ENCODE assay signal across 9 cellular contexts in genomic region chr1:156245451-156246232, GRCh38. TPM values are rescaled to one million over a fixed set of nuclear protein-coding genes. Genes with fewer than 3 reads are reported as not detected.
DNase-seq lines count a peak whose midpoint lies in the region; ATAC-seq, FAIRE-seq and TF ChIP-seq lines count a peak whose summit lies in the region.
"Had no signal": no experiment of that assay in that cellular context is flagged by ENCODE, and none has a peak within 500 bp of the region (broad histone marks: within the 10 kb centered on the region; RNA-seq: fewer than 3 reads in every experiment).

No MANE protein-coding gene starts in this region.

- TF ChIP-seq EP300 in H1 (IDR thresholded peaks at IDR 0.05; ENCODE audit: borderline replicate concordance in 1 of 2, low read depth in 2 of 2, low read length in 2 of 2), result no peak

- no peaks in the 10 kb centered on the region for H3K27me3 ChIP-seq in H1 (replicated peaks in 1 of 4; ENCODE audit: control insufficient read depth in 3 of 4, extremely low read depth in 1 of 4, insufficient read depth in 3 of 4, low read length in 3 of 4)
- no peaks in the 10 kb centered on the region for H3K27me3 ChIP-seq in trophoblast cell (ENCODE audit: insufficient read depth, low read length)
- H3K27me3 ChIP-seq: cardiac muscle cell had no signal

- H4K91ac ChIP-seq in H1 (replicated peaks; ENCODE audit: insufficient read length, low read length) (no peak overlapping the region), trophoblast cell (ENCODE audit: low read depth, low read length) (no peak overlapping the region)

- H3K9ac ChIP-seq in H1 (replicated peaks in 1 of 4; ENCODE audit: extremely low read depth in 1 of 4, low read depth in 3 of 4, low read length in 3 of 4), result no peak overlapping the region
- H3K9ac ChIP-seq in trophoblast cell (ENCODE audit: low read length), result no peak overlapping the region

- TF ChIP-seq RAD21 in H1 (IDR thresholded peaks at IDR 0.05 in 1 of 2, conservative IDR thresholded peaks at IDR 0.05 in 1 of 2; ENCODE audit: low read depth in 2 of 2, low read length in 2 of 2), result no peak

- CTCF ChIA-PET in AG04449 (lab: Yijun Ruan, JAX), result interaction anchor here (0.7 to 1.5 kb wide), 11 partner anchors 12 to 156 kb away, joined by 3 to 6 read pairs (median 4); no protein-coding TSS in a partner anchor
- CTCF ChIA-PET in H1 (lab: Charles Lee; ENCODE audit: partially characterized antibody), result interaction anchor here (0.6 to 47.2 kb wide), 11 partner anchors 10 to 114 kb away, joined by 3 to 1265 read pairs (median 5); partner anchors contain the start of genes CCT3, SEMA4A and TSACC

- H3K4me1 ChIP-seq in H1 (replicated peaks in 1 of 4; ENCODE audit: control insufficient read depth in 3 of 4, insufficient read depth in 4 of 4, low read length in 3 of 4) (peaks cover 0 to 16% (median 9%) of the 10 kb centered on the region in 4 experiments), trophoblast cell (ENCODE audit: control insufficient read depth in 1 of 2, insufficient read depth in 2 of 2, low read length in 2 of 2) (peaks cover 5% of the 10 kb centered on the region in 2 experiments)

- TF ChIP-seq POLR2A in GM12892 (IDR thresholded peaks at IDR 0.05; ENCODE audit: low read depth, low read length) (no peak), H1 (IDR thresholded peaks at IDR 0.05; ENCODE audit: control extremely low read depth in 1 of 2, low read depth in 2 of 2, low read length in 2 of 2) (no peak)

- no peaks in the 10 kb centered on the region for H3K79me2 ChIP-seq in H1 (ENCODE audit: control insufficient read depth in 1 of 2, insufficient read depth in 2 of 2, low read length in 2 of 2)
- H3K79me2 ChIP-seq in trophoblast cell (ENCODE audit: control insufficient read depth, insufficient read depth, low read length, poor library complexity), result no peaks in the 10 kb centered on the region

- ATAC-seq in GM19324 (IDR thresholded peaks at IDR 0.05; ENCODE audit: low FRiP score, unreplicated experiment) (no peak), GM18502 (IDR thresholded peaks at IDR 0.05; ENCODE audit: poor library complexity, unreplicated experiment) (no peak)

- H2BK120ac ChIP-seq in H1 (replicated peaks; ENCODE audit: low read depth, low read length), result no peak overlapping the region
- H2BK120ac ChIP-seq in trophoblast cell (ENCODE audit: insufficient read depth, low read length, poor library complexity), result no peak overlapping the region

- H2BK5ac ChIP-seq in H1 (ENCODE audit: low read depth, low read length) (no peak overlapping the region), trophoblast cell (ENCODE audit: low read depth, low read length, poor library complexity) (no peak overlapping the region)

- H3K4ac ChIP-seq in H1 (replicated peaks; ENCODE audit: insufficient read length, low read depth, low read length) (no peak overlapping the region), trophoblast cell (ENCODE audit: low read depth, low read length) (no peak overlapping the region)

- TF ChIP-seq CTCF in AG04449 (IDR thresholded peaks at IDR 0.05; ENCODE audit: insufficient read depth, low read length, missing control alignments), result no peak
- TF ChIP-seq CTCF in H1 (IDR thresholded peaks at IDR 0.05; ENCODE audit: control extremely low read depth in 1 of 3, insufficient read depth in 1 of 3, low read depth in 1 of 3, low read length in 3 of 3), result no peak

- no peak for DNase-seq in AG04449 (ENCODE audit: low read depth, low spot score)
- DNase-seq in GM12892 (ENCODE audit: insufficient read length), result peak; percentile 58
- DNase-seq in T-helper 9 cell, result peak; percentile 17
- peak in 1 of 2 experiments; percentile 54 for DNase-seq in H1 (ENCODE audit: low read depth in 1 of 2, low spot score in 2 of 2)
- peak; percentile 49 to 70 for DNase-seq in trophoblast cell
- DNase-seq in SKM-1 treated with dmso at 0.1 percent for 144 hours (lab: John Stamatoyannopoulos, UW; ENCODE audit: unreplicated experiment), result no peak

- no peak overlapping the region for H3K56ac ChIP-seq in H1 (replicated peaks; ENCODE audit: insufficient read length, low read depth, low read length)

- POLR2A ChIA-PET in AG04449 (lab: Yijun Ruan, JAX) (interaction anchor here (0.7 kb wide), 1 partner anchor 229 kb away, joined by 3 read pairs; no protein-coding TSS in a partner anchor), H1 (lab: Charles Lee; ENCODE audit: partially characterized antibody) (interaction anchor here (1.0 to 11.8 kb wide), 23 partner anchors 11 to 278 kb away, joined by 3 to 102 read pairs (median 4); partner anchors contain the start of genes PMF1, SEMA4A, SLC25A44 and SMG5)

- H3K14ac ChIP-seq in H1 (ENCODE audit: insufficient read length), result no peak overlapping the region
- no peak overlapping the region for H3K14ac ChIP-seq in trophoblast cell (ENCODE audit: low read length)

- H3K23ac ChIP-seq in H1 (ENCODE audit: insufficient read length) (no peak overlapping the region), trophoblast cell (ENCODE audit: low read length) (no peak overlapping the region)

- H3K36me3 ChIP-seq in H1 (ENCODE audit: control insufficient read depth in 2 of 4, insufficient read depth in 4 of 4, low read length in 3 of 4) (peaks cover 5 to 17% (median 7%) of the 10 kb centered on the region in 4 experiments; a peak in 7 of 8 replicates), trophoblast cell (ENCODE audit: control insufficient read depth in 1 of 2, insufficient read depth in 2 of 2, low read length in 2 of 2) (peaks cover 21 to 28% of the 10 kb centered on the region in 2 experiments)

- H2AFZ ChIP-seq in H1 (ENCODE audit: low read length), result no peak overlapping the region
- peak overlapping the region; percentile 12 for H2AFZ ChIP-seq in trophoblast cell (ENCODE audit: insufficient read depth, low read length, poor library complexity)

- FAIRE-seq in GM12892 (lab: Jason Lieb, UNC), result peak; percentile 76
- FAIRE-seq in H1 (lab: Jason Lieb, UNC), result no peak

- H3K27ac ChIP-seq in H1 (ENCODE audit: low read depth, low read length), result no peak overlapping the region
- no peak overlapping the region for H3K27ac ChIP-seq in trophoblast cell (ENCODE audit: low read depth, low read length)
- H3K27ac ChIP-seq: cardiac muscle cell had no signal

- H3K79me1 ChIP-seq in H1 (ENCODE audit: low read depth, low read length), result 0 out of 2 replicates have a peak, but pooled peaks cover 2% of the 10 kb centered on the region
- no peaks in the 10 kb centered on the region for H3K79me1 ChIP-seq in trophoblast cell (ENCODE audit: low read length)

- no peak overlapping the region for H2BK20ac ChIP-seq in H1 (ENCODE audit: low read length)

- H3K4me2 ChIP-seq in H1 (ENCODE audit: insufficient read depth in 1 of 2, low read depth in 2 of 2, low read length in 2 of 2), result peak overlapping the region; percentile 30 to 50
- no peak overlapping the region for H3K4me2 ChIP-seq in trophoblast cell (ENCODE audit: low read length)

- H2AK5ac ChIP-seq in H1 (ENCODE audit: low read depth, low read length), result 0 out of 2 replicates have a peak overlapping the region, but pooled peaks have one; percentile 39
- no peak overlapping the region for H2AK5ac ChIP-seq in trophoblast cell (ENCODE audit: low read length)

- H3K9me3 ChIP-seq in H1 (ENCODE audit: insufficient read depth in 2 of 2, low read depth in 1 of 2, low read length in 1 of 2) (no peaks in the 10 kb centered on the region), trophoblast cell (ENCODE audit: insufficient read depth, low read depth, low read length) (peaks cover 2% of the 10 kb centered on the region)

- H4K5ac ChIP-seq in H1 (ENCODE audit: insufficient read length, low read depth, low read length), result no peak overlapping the region

- H4K12ac ChIP-seq in trophoblast cell (ENCODE audit: low read depth, low read length), result no peak overlapping the region

- H4K8ac ChIP-seq in H1 (ENCODE audit: extremely low read depth, insufficient read depth, low read length), result peak overlapping the region; percentile 79; the same call in 1 of the 2 replicates
- H4K8ac ChIP-seq in trophoblast cell (ENCODE audit: low read depth, low read length), result no peak overlapping the region

- H3K18ac ChIP-seq in H1 (ENCODE audit: extremely low read depth, low read length) (peak overlapping the region; percentile 19), trophoblast cell (ENCODE audit: low read length) (no peak overlapping the region)

- no peak overlapping the region for H2BK12ac ChIP-seq in H1 (ENCODE audit: low read depth, low read length)
- no peak overlapping the region for H2BK12ac ChIP-seq in trophoblast cell (ENCODE audit: low read length)

- H4K20me1 ChIP-seq in H1 (replicated peaks in 1 of 2; ENCODE audit: control insufficient read depth in 1 of 2, insufficient read depth in 2 of 2, low read length in 2 of 2), result peaks cover 2 to 11% of the 10 kb centered on the region in 2 experiments

- H3K4me3 ChIP-seq in AG04449 (ENCODE audit: low read depth, low read length) (peak overlapping the region; percentile 40), H1 (ENCODE audit: extremely low read depth in 1 of 4, insufficient read depth in 2 of 4, low read depth in 3 of 4, low read length in 4 of 4) (peak overlapping the region in 3 of 4 experiments; percentile 7 to 40 (median 10); a peak in 5 of 8 replicates), trophoblast cell (ENCODE audit: low read depth, low read length) (no peak overlapping the region)
- H3K4me3 ChIP-seq: cardiac muscle cell had no signal

- H2BK15ac ChIP-seq in H1 (ENCODE audit: low read length), result peak overlapping the region; percentile 53; the same call in 1 of the 2 replicates

- H3K23me2 ChIP-seq in H1 (ENCODE audit: low read depth, low read length), result no peaks in the 10 kb centered on the region

- WGBS in H1 (ENCODE audit: extremely low coverage in 1 of 2, insufficient coverage in 1 of 2, insufficient read length in 1 of 2, insufficient replicate concordance in 2 of 2, low coverage in 1 of 2, low lambda C conversion rate in 2 of 2, missing lambda C conversion rate in 1 of 2), 2 experiments, result 61% methylated on average over 50 of the region's 69 CpGs; no CpG with 5 or more reads in 1 of the 2 experiments
- no CpG with 5 or more reads among the region's 69 CpGs for WGBS in trophoblast cell (ENCODE audit: extremely low coverage, insufficient coverage, insufficient read length)

RNA-seq across cellular contexts. Expression of gene PAQR6, which starts 2.2 kb away (rescaled TPM):
- 3.9 TPM for polyA plus RNA-seq in GM12892 (2012; ENCODE audit: missing spikeins)
- 7.1 and 7.2 TPM in 2 replicates for total RNA-seq in H1 (2021; fragmentation: NEBNext Ultra II Directional; extraction: Animal tissue kit (Norgen Biotek cat#: 25700))
- polyA plus RNA-seq in H1 (2011; rRNA removed), result 11.3 and 20.2 TPM in 2 replicates
- polyA plus RNA-seq in H1 (2011; cell fraction: cytosol; rRNA removed), result 9.6 TPM
- polyA plus RNA-seq in H1 (2011; cell fraction: nucleus; rRNA removed), result 51.0 TPM
- polyA plus RNA-seq in H1 (2012, experiment 1 of 2), result 11.2 to 16.4 TPM (median 12.5 TPM) in 4 replicates
- polyA plus RNA-seq in H1 (2012, experiment 2 of 2), result 3.1 TPM
- polyA plus RNA-seq in H1 (2013, experiment 1 of 2), result 7.7 TPM
- polyA plus RNA-seq in H1 (2013, experiment 2 of 2), result 5.3 TPM
- polyA minus RNA-seq in H1 (2011; rRNA and poly(A)+ RNA removed), result 1.1 TPM in 2 replicates
- 4.1 TPM for polyA minus RNA-seq in H1 (2011; cell fraction: cytosol; rRNA and poly(A)+ RNA removed)
- 4.6 TPM for polyA minus RNA-seq in H1 (2011; cell fraction: nucleus; rRNA and poly(A)+ RNA removed)
- polyA plus RNA-seq in trophoblast cell (2013), result 7.8 and 8.5 TPM in 2 replicates

RNA-seq across cellular contexts. Expression of gene BGLAP, which starts 3.7 kb away (rescaled TPM):
- polyA plus RNA-seq in GM12892 (2012; ENCODE audit: missing spikeins), result not detected
- total RNA-seq in H1 (2021; fragmentation: NEBNext Ultra II Directional; extraction: Animal tissue kit (Norgen Biotek cat#: 25700)), result 0.78 and 1.2 TPM in 2 replicates
- 1.5 and 3.2 TPM in 2 replicates for polyA plus RNA-seq in H1 (2011; rRNA removed)
- polyA plus RNA-seq in H1 (2011; cell fraction: cytosol; rRNA removed), result 1.9 TPM
- 7.6 TPM for polyA plus RNA-seq in H1 (2011; cell fraction: nucleus; rRNA removed)
- 0.84 to 3.5 TPM (median 2.3 TPM) in 4 replicates for polyA plus RNA-seq in H1 (2012, experiment 1 of 2)
- polyA plus RNA-seq in H1 (2012, experiment 2 of 2), result 1.1 TPM
- polyA plus RNA-seq in H1 (2013, experiment 1 of 2), result 0.95 TPM
- 0.44 TPM for polyA plus RNA-seq in H1 (2013, experiment 2 of 2)
- polyA minus RNA-seq in H1 (2011; rRNA and poly(A)+ RNA removed), result 0.60 and 0.88 TPM in 2 replicates
- not detected for polyA minus RNA-seq in H1 (2011; cell fraction: cytosol; rRNA and poly(A)+ RNA removed)
- polyA minus RNA-seq in H1 (2011; cell fraction: nucleus; rRNA and poly(A)+ RNA removed), result 3.2 TPM
- polyA plus RNA-seq in trophoblast cell (2013), result 0.22 and 0.36 TPM in 2 replicates

RNA-seq across cellular contexts. Expression of gene PMF1, which starts 32.8 kb away (rescaled TPM):
- 45.2 TPM for polyA plus RNA-seq in GM12892 (2012; ENCODE audit: missing spikeins)
- 113 and 116 TPM in 2 replicates for total RNA-seq in H1 (2021; fragmentation: NEBNext Ultra II Directional; extraction: Animal tissue kit (Norgen Biotek cat#: 25700))
- polyA plus RNA-seq in H1 (2011; rRNA removed), result 296 and 337 TPM in 2 replicates
- 245 TPM for polyA plus RNA-seq in H1 (2011; cell fraction: cytosol; rRNA removed)
- 147 TPM for polyA plus RNA-seq in H1 (2011; cell fraction: nucleus; rRNA removed)
- polyA plus RNA-seq in H1 (2012, experiment 1 of 2), result 99.8 to 147 TPM (median 136 TPM) in 4 replicates
- 165 TPM for polyA plus RNA-seq in H1 (2012, experiment 2 of 2)
- 91.8 TPM for polyA plus RNA-seq in H1 (2013, experiment 1 of 2)
- polyA plus RNA-seq in H1 (2013, experiment 2 of 2), result 90.0 TPM
- polyA minus RNA-seq in H1 (2011; rRNA and poly(A)+ RNA removed), result 59.3 and 61.4 TPM in 2 replicates
- 43.6 TPM for polyA minus RNA-seq in H1 (2011; cell fraction: cytosol; rRNA and poly(A)+ RNA removed)
- 23.0 TPM for polyA minus RNA-seq in H1 (2011; cell fraction: nucleus; rRNA and poly(A)+ RNA removed)
- 63.3 and 68.8 TPM in 2 replicates for polyA plus RNA-seq in trophoblast cell (2013)

RNA-seq across cellular contexts. Expression of gene SMG5, which starts 37.0 kb away (rescaled TPM):
- polyA plus RNA-seq in GM12892 (2012; ENCODE audit: missing spikeins), result 31.8 TPM
- total RNA-seq in H1 (2021; fragmentation: NEBNext Ultra II Directional; extraction: Animal tissue kit (Norgen Biotek cat#: 25700)), result 94.7 and 98.0 TPM in 2 replicates
- 32.7 and 45.2 TPM in 2 replicates for polyA plus RNA-seq in H1 (2011; rRNA removed)
- 44.5 TPM for polyA plus RNA-seq in H1 (2011; cell fraction: cytosol; rRNA removed)
- 143 TPM for polyA plus RNA-seq in H1 (2011; cell fraction: nucleus; rRNA removed)
- 66.0 to 90.4 TPM (median 81.2 TPM) in 4 replicates for polyA plus RNA-seq in H1 (2012, experiment 1 of 2)
- polyA plus RNA-seq in H1 (2012, experiment 2 of 2), result 67.9 TPM
- 45.2 TPM for polyA plus RNA-seq in H1 (2013, experiment 1 of 2)
- polyA plus RNA-seq in H1 (2013, experiment 2 of 2), result 42.4 TPM
- 61.2 and 65.4 TPM in 2 replicates for polyA minus RNA-seq in H1 (2011; rRNA and poly(A)+ RNA removed)
- polyA minus RNA-seq in H1 (2011; cell fraction: cytosol; rRNA and poly(A)+ RNA removed), result 32.7 TPM
- polyA minus RNA-seq in H1 (2011; cell fraction: nucleus; rRNA and poly(A)+ RNA removed), result 57.6 TPM
- 44.5 and 46.5 TPM in 2 replicates for polyA plus RNA-seq in trophoblast cell (2013)

RNA-seq across cellular contexts. Expression of gene TMEM79, which starts 38.5 kb away (rescaled TPM):
- 2.4 TPM for polyA plus RNA-seq in GM12892 (2012; ENCODE audit: missing spikeins)
- total RNA-seq in H1 (2021; fragmentation: NEBNext Ultra II Directional; extraction: Animal tissue kit (Norgen Biotek cat#: 25700)), result 1.7 and 2.1 TPM in 2 replicates
- 2.3 and 3.9 TPM in 2 replicates for polyA plus RNA-seq in H1 (2011; rRNA removed)
- polyA plus RNA-seq in H1 (2011; cell fraction: cytosol; rRNA removed), result 2.2 TPM
- 5.8 TPM for polyA plus RNA-seq in H1 (2011; cell fraction: nucleus; rRNA removed)
- polyA plus RNA-seq in H1 (2012, experiment 1 of 2), result 1.1 to 2.6 TPM (median 2.2 TPM) in 4 replicates
- polyA plus RNA-seq in H1 (2012, experiment 2 of 2), result 1.8 TPM
- polyA plus RNA-seq in H1 (2013, experiment 1 of 2), result 1.7 TPM
- 1.6 TPM for polyA plus RNA-seq in H1 (2013, experiment 2 of 2)
- 1.5 TPM in 2 replicates for polyA minus RNA-seq in H1 (2011; rRNA and poly(A)+ RNA removed)
- 1.5 TPM for polyA minus RNA-seq in H1 (2011; cell fraction: cytosol; rRNA and poly(A)+ RNA removed)
- polyA minus RNA-seq in H1 (2011; cell fraction: nucleus; rRNA and poly(A)+ RNA removed), result 3.7 TPM
- polyA plus RNA-seq in trophoblast cell (2013), result 3.2 and 3.8 TPM in 2 replicates

Comparison
In these comparisons a context has a peak if more than half of its experiments do, and no peak if none do; other contexts are left out.
1. DNase-seq: peak in GM12892 (single experiment), T-helper 9 cell (single experiment) and trophoblast cell (2 of 2); none in AG04449 (single experiment) and SKM-1 treated with dmso at 0.1 percent for 144 hours (single experiment).